Comparison of ENCODE assay signal across 17 cellular contexts in genomic region chr16:86988920-86989715, GRCh38.
DNase-seq lines count a peak whose midpoint lies in the region; ATAC-seq and TF ChIP-seq lines count a peak whose summit lies in the region.
"Had no signal": no experiment of that assay in that cellular context is flagged by ENCODE, and none has a peak within 500 bp of the region (broad histone marks: within the 10 kb centered on the region; RNA-seq: fewer than 3 reads in every experiment).

No MANE protein-coding gene starts in this region.

- H2AK9ac ChIP-seq in IMR-90 (replicated peaks; ENCODE audit: low read depth, low read length, poor library complexity): no peak overlapping the region

- H4K5ac ChIP-seq in IMR-90 (ENCODE audit: low read depth, low read length): no peak overlapping the region

- H3K4me3 Mint-ChIP-seq in glutamatergic neuron (ENCODE audit: unreplicated experiment) (no peak overlapping the region), mesothelial cell of epicardium (no peak overlapping the region)
- H3K4me3 Mint-ChIP-seq in stimulated activated memory B cell treated with anti-CD40 and anti-IgM and Interleukin-4, amounts not matched to agents 10 μg/mL and 1 μg/mL and 100 μg/mL, for 72 hours: no peak overlapping the region

- no TSS peak for BruUV-seq in IMR-90 (replicated peaks; lab: Mats Ljungman, UMichigan)

- H3K56ac ChIP-seq in IMR-90 (ENCODE audit: extremely low read depth, insufficient read depth, low read length): no peak overlapping the region

- no peak overlapping the region; the same call in 1 of the 2 replicates for H2AK5ac ChIP-seq in IMR-90 (ENCODE audit: low read depth, low read length)

- 0 out of 4 replicates have a peak, but pooled peaks cover 0 to 3% of the 10 kb centered on the region in 2 experiments for H3K79me1 ChIP-seq in IMR-90 (ENCODE audit: low read depth in 1 of 2, low read length in 2 of 2)

- 0 out of 2 replicates have a peak overlapping the region, but pooled peaks have one; percentile 31 for H2BK20ac ChIP-seq in IMR-90 (ENCODE audit: low read depth, low read length)

- no peak overlapping the region for H3K9ac ChIP-seq in IMR-90 (ENCODE audit: low read depth, low read length)
- H3K9ac ChIP-seq: BLaER1 treated with 17β-estradiol and CSF1 and Interleukin-3, amounts not matched to agents 10 nM and 100 nM; KMS-11 had no signal

- CTCF ChIA-PET in IMR-90 (lab: Yijun Ruan, JAX): no interaction called here

- H3K14ac ChIP-seq in IMR-90 (replicated peaks; ENCODE audit: low read depth, low read length): 0 out of 2 replicates have a peak overlapping the region, but pooled peaks have one; percentile 21

- no peak for DNase-seq in IMR-90
- DNase-seq in glutamatergic neuron: peak; percentile 6
- DNase-seq in mesothelial cell of epicardium (ENCODE audit: low spot score in 2 of 2, unreplicated experiment in 2 of 2): no peak
- peak; percentile 39 for DNase-seq in retinal pigment epithelial cell (ENCODE audit: low read depth)
- DNase-seq in gastrocnemius medialis: no peak
- DNase-seq in UCSD-AML1 (lab: John Stamatoyannopoulos, UW; ENCODE audit: unreplicated experiment): no peak
- DNase-seq: DMS79, H7, NCI-H1436 treated with DMSO at 0.1 percent for 48 hours, NCI-H2081, NCI-H446 treated with DMSO at 0.1 percent for 48 hours, NCI-H774, PC-9 had no signal

- H3K4me1 Mint-ChIP-seq in glutamatergic neuron (ENCODE audit: low read depth, unreplicated experiment) (peaks cover 6% of the 10 kb centered on the region), mesothelial cell of epicardium (peaks cover 36% of the 10 kb centered on the region)
- H3K4me1 Mint-ChIP-seq in stimulated activated memory B cell treated with anti-CD40 and anti-IgM and Interleukin-4, amounts not matched to agents 10 μg/mL and 1 μg/mL and 100 μg/mL, for 72 hours: peaks cover 5% of the 10 kb centered on the region

- H3K27me3 ChIP-seq in IMR-90 (ENCODE audit: control insufficient read depth, insufficient read depth, low read length) (no peaks in the 10 kb centered on the region), gastrocnemius medialis (peaks cover 0 to 5% (median 0%) of the 10 kb centered on the region in 3 donors)
- H3K27me3 ChIP-seq: BLaER1 treated with 17β-estradiol and CSF1 and Interleukin-3, amounts not matched to agents 10 nM and 100 nM had no signal

- H2BK120ac ChIP-seq in IMR-90 (ENCODE audit: low read depth, low read length): no peak overlapping the region

- H3K27ac ChIP-seq in IMR-90 (ENCODE audit: insufficient read depth, low read length): no peak overlapping the region
- no peak overlapping the region for H3K27ac ChIP-seq in gastrocnemius medialis
- H3K27ac ChIP-seq: BLaER1 treated with 17β-estradiol and CSF1 and Interleukin-3, amounts not matched to agents 10 nM and 100 nM; KMS-11; PC-9 had no signal

- intact Hi-C loops in IMR-90 (cut with micrococcal nuclease) (no loop called here), gastrocnemius medialis (cut with DNase I; ENCODE audit: low total_unique reads) (no loop called here)

- no peak overlapping the region for H3K27ac Mint-ChIP-seq in glutamatergic neuron (ENCODE audit: unreplicated experiment)
- H3K27ac Mint-ChIP-seq in mesothelial cell of epicardium: peak overlapping the region; percentile 70
- H3K27ac Mint-ChIP-seq in stimulated activated memory B cell treated with anti-CD40 and anti-IgM and Interleukin-4, amounts not matched to agents 10 μg/mL and 1 μg/mL and 100 μg/mL, for 72 hours: no peak overlapping the region

- in situ Hi-C loops in IMR-90 (cut with MboI; ENCODE audit: low sequenced_read_pairs): no loop called here
- in situ Hi-C loops in gastrocnemius medialis (cut with MboI; ENCODE audit: low sequenced_read_pairs in 4 of 4): no loop called here

- TF ChIP-seq CTCF in IMR-90 (conservative IDR thresholded peaks at IDR 0.05; ENCODE audit: low read depth, low read length) (no peak), glutamatergic neuron (IDR thresholded peaks at IDR 0.05; ENCODE audit: partially characterized antibody, unreplicated experiment) (no peak), mesothelial cell of epicardium (IDR thresholded peaks at IDR 0.05; ENCODE audit: unreplicated experiment) (no peak), retinal pigment epithelial cell (conservative IDR thresholded peaks at IDR 0.05; ENCODE audit: low read depth, low read length) (no peak), gastrocnemius medialis (IDR thresholded peaks at IDR 0.05 in 4 of 5, conservative IDR thresholded peaks at IDR 0.05 in 1 of 5) (no peak)

- H3K4me3 ChIP-seq in IMR-90 (ENCODE audit: insufficient read depth, low read depth, low read length) (no peak overlapping the region), retinal pigment epithelial cell (ENCODE audit: low read length) (no peak overlapping the region), gastrocnemius medialis (no peak overlapping the region)
- H3K4me3 ChIP-seq: BLaER1 treated with 17β-estradiol and CSF1 and Interleukin-3, amounts not matched to agents 10 nM and 100 nM; PC-9 had no signal

- H3K9me3 Mint-ChIP-seq in glutamatergic neuron (ENCODE audit: unreplicated experiment): peaks cover 4% of the 10 kb centered on the region
- peaks cover 7% of the 10 kb centered on the region for H3K9me3 Mint-ChIP-seq in mesothelial cell of epicardium
- no peaks in the 10 kb centered on the region for H3K9me3 Mint-ChIP-seq in stimulated activated memory B cell treated with anti-CD40 and anti-IgM and Interleukin-4, amounts not matched to agents 10 μg/mL and 1 μg/mL and 100 μg/mL, for 72 hours

- no peak overlapping the region for H3K18ac ChIP-seq in IMR-90 (ENCODE audit: low read depth, low read length)

- no peaks in the 10 kb centered on the region for H4K20me1 ChIP-seq in IMR-90 (ENCODE audit: insufficient read depth, low read length)

- H3K9me1 ChIP-seq in IMR-90 (ENCODE audit: insufficient read depth, low read length): peaks cover 18% of the 10 kb centered on the region

- 83% methylated on average over 11 of the region's 25 CpGs; no CpG with 5 or more reads in 1 of the 2 experiments for WGBS in IMR-90 (ENCODE audit: extremely low coverage in 2 of 2, insufficient read length in 1 of 2), 2 experiments

- peaks cover 8% of the 10 kb centered on the region for H3K36me3 Mint-ChIP-seq in glutamatergic neuron (ENCODE audit: unreplicated experiment)
- no peaks in the 10 kb centered on the region for H3K36me3 Mint-ChIP-seq in mesothelial cell of epicardium
- H3K36me3 Mint-ChIP-seq in stimulated activated memory B cell treated with anti-CD40 and anti-IgM and Interleukin-4, amounts not matched to agents 10 μg/mL and 1 μg/mL and 100 μg/mL, for 72 hours: no peaks in the 10 kb centered on the region

- TF ChIP-seq POLR2A in IMR-90 (IDR thresholded peaks at IDR 0.05; ENCODE audit: low read depth, low read length) (no peak), gastrocnemius medialis (IDR thresholded peaks at IDR 0.05) (no peak)

- no peak overlapping the region for H4K8ac ChIP-seq in IMR-90 (ENCODE audit: low read depth in 2 of 2, low read length in 2 of 2)

- H3K4me2 ChIP-seq in IMR-90 (ENCODE audit: low read depth, low read length): no peak overlapping the region
- H3K4me2 ChIP-seq: KMS-11, PC-9 had no signal

- no peak overlapping the region for H2BK15ac ChIP-seq in IMR-90 (ENCODE audit: low read depth, low read length)

- H3K4ac ChIP-seq in IMR-90 (ENCODE audit: low read depth, low read length): no peak overlapping the region

- H3K9me3 ChIP-seq in IMR-90 (ENCODE audit: control insufficient read depth, insufficient read depth, low read length) (no peaks in the 10 kb centered on the region), gastrocnemius medialis (no peaks in the 10 kb centered on the region)
- H3K9me3 ChIP-seq: BLaER1 treated with 17β-estradiol and CSF1 and Interleukin-3, amounts not matched to agents 10 nM and 100 nM had no signal

- no peaks in the 10 kb centered on the region for H3K36me3 ChIP-seq in IMR-90 (ENCODE audit: control insufficient read depth, insufficient read depth, low read length)
- H3K36me3 ChIP-seq in gastrocnemius medialis: no peaks in the 10 kb centered on the region
- H3K36me3 ChIP-seq: BLaER1 treated with 17β-estradiol and CSF1 and Interleukin-3, amounts not matched to agents 10 nM and 100 nM had no signal

- ATAC-seq in IMR-90 (ENCODE audit: low read depth) (no peak), GM21717 (IDR thresholded peaks at IDR 0.05; ENCODE audit: unreplicated experiment) (no peak), gastrocnemius medialis (no peak)
- no peak for ATAC-seq in stimulated activated memory B cell treated with anti-CD40 and anti-IgM and Interleukin-4, amounts not matched to agents 10 μg/mL and 1 μg/mL and 100 μg/mL, for 72 hours

- H3K27me3 Mint-ChIP-seq in glutamatergic neuron (ENCODE audit: unreplicated experiment) (peaks cover 6% of the 10 kb centered on the region), mesothelial cell of epicardium (ENCODE audit: low read depth) (peaks cover 42% of the 10 kb centered on the region)
- peaks cover 50% of the 10 kb centered on the region for H3K27me3 Mint-ChIP-seq in stimulated activated memory B cell treated with anti-CD40 and anti-IgM and Interleukin-4, amounts not matched to agents 10 μg/mL and 1 μg/mL and 100 μg/mL, for 72 hours

- H3K23ac ChIP-seq in IMR-90 (ENCODE audit: low read depth, low read length): no peak overlapping the region

- POLR2A ChIA-PET in IMR-90 (lab: Charles Lee; ENCODE audit: unreplicated experiment): no interaction called here

- no peak overlapping the region for H2AFZ ChIP-seq in IMR-90 (replicated peaks; ENCODE audit: low read length, poor library complexity)
- H2AFZ ChIP-seq: PC-9 had no signal

- dilution Hi-C loops in IMR-90 (cut with HindIII; ENCODE audit: low sequenced_read_pairs, unreplicated experiment): no loop called here

- H3K4me1 ChIP-seq in IMR-90 (ENCODE audit: control insufficient read depth, insufficient read depth, low read length): peaks cover 7% of the 10 kb centered on the region
- no peaks in the 10 kb centered on the region for H3K4me1 ChIP-seq in gastrocnemius medialis

- no peak overlapping the region; the same call in 1 of the 2 replicates for H4K91ac ChIP-seq in IMR-90 (ENCODE audit: insufficient read depth, low read depth, low read length)

- no peak overlapping the region for H2BK5ac ChIP-seq in IMR-90 (ENCODE audit: low read depth, low read length, poor library complexity, severe bottlenecking)

- no peak for TF ChIP-seq RAD21 in IMR-90 (IDR thresholded peaks at IDR 0.05; ENCODE audit: low read length)

TF ChIP-seq in IMR-90, 13 proteins besides CTCF, POLR2A, EP300 and RAD21:
- TF ChIP-seq RCOR1 (IDR thresholded peaks at IDR 0.05; ENCODE audit: insufficient replicate concordance, low read length) (no peak), CEBPB (IDR thresholded peaks at IDR 0.05; ENCODE audit: low read depth, low read length) (no peak), MAFK (IDR thresholded peaks at IDR 0.05; ENCODE audit: low read depth, low read length) (no peak)

Comparison
In these comparisons a context has a peak if more than half of its experiments do, and no peak if none do; other contexts are left out.
1. DNase-seq: peak in glutamatergic neuron (single experiment) and retinal pigment epithelial cell (single experiment); none in IMR-90 (single experiment), mesothelial cell of epicardium (0 of 2), gastrocnemius medialis (0 of 2) and UCSD-AML1 (single experiment).